ENCODE assay signal across 20 cellular contexts in genomic region chrX:48793935-48794334, GRCh38. TPM values are rescaled to one million over a fixed set of nuclear protein-coding genes. Genes with fewer than 3 reads are reported as not detected.
DNase-seq lines count a peak whose midpoint lies in the region; ATAC-seq and TF ChIP-seq lines count a peak whose summit lies in the region.
"Had no signal": no experiment of that assay in that cellular context is flagged by ENCODE, and none has a peak within 500 bp of the region (broad histone marks: within the 10 kb centered on the region; RNA-seq: fewer than 3 reads in every experiment).

No MANE protein-coding gene starts in this region.

- H3K27me3 Mint-ChIP-seq in stimulated activated naive CD8-positive, alpha-beta T cell treated with anti-CD3 and anti-CD28 coated beads, Interleukin-15, amount 100 ng/mL, for 72 hours, result no peaks in the 10 kb centered on the region
- H3K27me3 Mint-ChIP-seq: CD4-positive, alpha-beta T cell had no signal

- peak overlapping the region; percentile 19 for H2BK5ac ChIP-seq in trophoblast cell (ENCODE audit: low read depth, low read length, poor library complexity)

- POLR2A ChIA-PET in HEK293T (lab: Yijun Ruan, JAX), result no interaction called here

- H2AK5ac ChIP-seq in trophoblast cell (ENCODE audit: low read length), result no peak overlapping the region

- H3K4me3 Mint-ChIP-seq in stimulated activated naive CD8-positive, alpha-beta T cell treated with anti-CD3 and anti-CD28 coated beads, Interleukin-15, amount 100 ng/mL, for 72 hours, result no peak overlapping the region
- H3K4me3 Mint-ChIP-seq: CD4-positive, alpha-beta T cell; GM23338 had no signal

- peak overlapping the region; percentile 58 for H3K4ac ChIP-seq in trophoblast cell (ENCODE audit: low read depth, low read length)

- peak overlapping the region in 1 of 2 donors; percentile 77 for H3K27ac Mint-ChIP-seq in stimulated activated naive CD8-positive, alpha-beta T cell treated with anti-CD3 and anti-CD28 coated beads, Interleukin-15, amount 100 ng/mL, for 72 hours
- H3K27ac Mint-ChIP-seq: CD4-positive, alpha-beta T cell; GM23338 had no signal

- no peak overlapping the region for H3K27ac ChIP-seq in trophoblast cell (ENCODE audit: low read depth, low read length)
- H3K27ac ChIP-seq: 22Rv1, C4-2B had no signal

- H3K79me2 ChIP-seq in trophoblast cell (ENCODE audit: control insufficient read depth, insufficient read depth, low read length, poor library complexity), result peaks cover 2% of the 10 kb centered on the region

- H3K18ac ChIP-seq in trophoblast cell (ENCODE audit: low read length), result peak overlapping the region; percentile 27

- H3K4me3 ChIP-seq in trophoblast cell (ENCODE audit: low read depth, low read length), result no peak overlapping the region
- H3K4me3 ChIP-seq: A549, GM23338 had no signal

- H3K36me3 ChIP-seq in trophoblast cell (ENCODE audit: control insufficient read depth in 1 of 2, insufficient read depth in 2 of 2, low read length in 2 of 2), result no peaks in the 10 kb centered on the region

- no peaks in the 10 kb centered on the region for H3K9me3 ChIP-seq in trophoblast cell (ENCODE audit: insufficient read depth, low read depth, low read length)
- H3K9me3 ChIP-seq: A549 had no signal

- CTCF ChIA-PET in HEK293T (lab: Yijun Ruan, JAX), result no interaction called here

- no peaks in the 10 kb centered on the region for H3K27me3 ChIP-seq in trophoblast cell (ENCODE audit: insufficient read depth, low read length)

- H3K9ac ChIP-seq in trophoblast cell (ENCODE audit: low read length), result no peak overlapping the region

- H4K91ac ChIP-seq in trophoblast cell (ENCODE audit: low read depth, low read length), result peak overlapping the region; percentile 91

- H3K4me1 ChIP-seq in trophoblast cell (ENCODE audit: control insufficient read depth in 1 of 2, insufficient read depth in 2 of 2, low read length in 2 of 2), result peaks cover 19 to 21% of the 10 kb centered on the region in 2 experiments

- H3K23ac ChIP-seq in trophoblast cell (ENCODE audit: low read length), result no peak overlapping the region

- H2AFZ ChIP-seq in trophoblast cell (ENCODE audit: insufficient read depth, low read length, poor library complexity), result peak overlapping the region; percentile 45
- H2AFZ ChIP-seq: GM23338 had no signal

- H3K4me1 Mint-ChIP-seq in stimulated activated naive CD8-positive, alpha-beta T cell treated with anti-CD3 and anti-CD28 coated beads, Interleukin-15, amount 100 ng/mL, for 72 hours, result peaks cover 13% of the 10 kb centered on the region
- H3K4me1 Mint-ChIP-seq: GM23338 had no signal

- no peaks in the 10 kb centered on the region for H3K9me3 Mint-ChIP-seq in stimulated activated naive CD8-positive, alpha-beta T cell treated with anti-CD3 and anti-CD28 coated beads, Interleukin-15, amount 100 ng/mL, for 72 hours
- H3K9me3 Mint-ChIP-seq: CD4-positive, alpha-beta T cell; GM23338; IgD-negative memory B cell had no signal

- DNase-seq in stimulated activated naive CD8-positive, alpha-beta T cell treated with anti-CD3 and anti-CD28 coated beads, Interleukin-15, amount 100 ng/mL, for 72 hours, result no peak
- DNase-seq in stimulated activated naive CD8-positive, alpha-beta T cell treated with anti-CD3 and anti-CD28 coated beads, Interleukin-15, Interleukin-2, amounts not matched to agents 100 U/mL and 50 U/mL, for 24 hours, result no peak
- DNase-seq in trophoblast cell, result no peak
- DNase-seq in effector CD4-positive, alpha-beta T cell, result no peak
- DNase-seq in cardiac septum (ENCODE audit: low spot score), result no peak
- no peak for DNase-seq in HEK293T (ENCODE audit: extremely low spot score)
- DNase-seq: AML-193; CD4-positive, alpha-beta T cell; DMS79 treated with DMSO at 0.1 percent for 48 hours; GF-D8; HCEC 1CT; KG1 had no signal

- H3K4me2 ChIP-seq in trophoblast cell (ENCODE audit: low read length), result no peak overlapping the region
- H3K4me2 ChIP-seq: A549, GM23338 had no signal

- peaks cover 23% of the 10 kb centered on the region for H3K79me1 ChIP-seq in trophoblast cell (ENCODE audit: low read length)

- H2BK120ac ChIP-seq in trophoblast cell (ENCODE audit: insufficient read depth, low read length, poor library complexity), result peak overlapping the region; percentile 98

- H3K14ac ChIP-seq in trophoblast cell (ENCODE audit: low read length), result peak overlapping the region; percentile 44

- H4K8ac ChIP-seq in trophoblast cell (ENCODE audit: low read depth, low read length), result peak overlapping the region; percentile 62

- peak overlapping the region; percentile 88 for H2BK12ac ChIP-seq in trophoblast cell (ENCODE audit: low read length)

- peak; percentile 28 for ATAC-seq in stimulated activated naive CD8-positive, alpha-beta T cell treated with anti-CD3 and anti-CD28 coated beads, Interleukin-15, amount 100 ng/mL, for 72 hours
- ATAC-seq in stimulated activated naive CD8-positive, alpha-beta T cell treated with anti-CD3 and anti-CD28 coated beads, Interleukin-15, Interleukin-2, amounts not matched to agents 100 U/mL and 50 U/mL, for 24 hours, result no peak
- peak; percentile 14 for ATAC-seq in esophagus mucosa
- ATAC-seq: A549, GM23338, HepG2 had no signal

- WGBS in trophoblast cell (ENCODE audit: extremely low coverage, insufficient coverage, insufficient read length), result no CpG with 5 or more reads among the region's 4 CpGs

- intact Hi-C loops in cardiac septum (cut with DNase I), result no loop called here

- peak overlapping the region; percentile 36 for H4K12ac ChIP-seq in trophoblast cell (ENCODE audit: low read depth, low read length)

TF ChIP-seq in HEK293T, 16 proteins besides CTCF, POLR2A, EP300 and RAD21:
- TF ChIP-seq PKNOX1 (IDR thresholded peaks at IDR 0.05) (no peak), L3MBTL2 (conservative IDR thresholded peaks at IDR 0.05) (no peak), ZNF384 (IDR thresholded peaks at IDR 0.05) (no peak), TARDBP (IDR thresholded peaks at IDR 0.05) (no peak), LEF1 (IDR thresholded peaks at IDR 0.05; ENCODE audit: borderline replicate concordance) (no peak), BHLHE40 (IDR thresholded peaks at IDR 0.05; ENCODE audit: borderline replicate concordance) (no peak), HDGF (IDR thresholded peaks at IDR 0.05; ENCODE audit: borderline replicate concordance) (no peak), FOXK2 (IDR thresholded peaks at IDR 0.05) (no peak), CTBP1 (IDR thresholded peaks at IDR 0.05; ENCODE audit: borderline replicate concordance) (no peak), FOXA1 (IDR thresholded peaks at IDR 0.05) (no peak), FOXM1 (IDR thresholded peaks at IDR 0.05; ENCODE audit: borderline replicate concordance) (no peak), SP1 (IDR thresholded peaks at IDR 0.05) (no peak), NFRKB (IDR thresholded peaks at IDR 0.05) (no peak), ARNT (IDR thresholded peaks at IDR 0.05) (no peak), SUZ12 (IDR thresholded peaks at IDR 0.05) (no peak), ELF4 (IDR thresholded peaks at IDR 0.05) (no peak)

RNA-seq across cellular contexts. Expression of gene GATA1, which starts 7.5 kb away (rescaled TPM):
- total RNA-seq in esophagus mucosa (not detected), cardiac septum (not detected)
- not detected in 2 replicates for polyA plus RNA-seq in trophoblast cell (2013)
- total RNA-seq: CD4-positive, alpha-beta T cell; GM23338 had no signal
- polyA plus RNA-seq: A549, BJ, GM23338, HepG2, IgD-negative memory B cell had no signal

RNA-seq across cellular contexts. Expression of gene HDAC6, which starts 7.9 kb away (rescaled TPM):
- total RNA-seq in esophagus mucosa (46.5 TPM), cardiac septum (33.7 TPM)
- polyA plus RNA-seq in trophoblast cell (2013), result 92.3 and 95.1 TPM in 2 replicates

RNA-seq across cellular contexts. Expression of gene ERAS, which starts 32.4 kb away (rescaled TPM):
- total RNA-seq in esophagus mucosa, result not detected
- polyA plus RNA-seq in trophoblast cell (2013), result 0.06 and 0.07 TPM in 2 replicates
- total RNA-seq in cardiac septum, result not detected
- total RNA-seq: CD4-positive, alpha-beta T cell had no signal
- polyA plus RNA-seq: BJ, IgD-negative memory B cell had no signal

RNA-seq across cellular contexts. Expression of gene GLOD5, which starts 32.4 kb away (rescaled TPM):
- total RNA-seq in esophagus mucosa (0.52 TPM), cardiac septum (not detected)
- polyA plus RNA-seq in trophoblast cell (2013), result not detected in 2 replicates
- total RNA-seq: CD4-positive, alpha-beta T cell; GM23338 had no signal
- polyA plus RNA-seq: A549, BJ, GM23338, IgD-negative memory B cell had no signal

RNA-seq across cellular contexts. Expression of gene PCSK1N, which starts 41.5 kb away (rescaled TPM):
- total RNA-seq in esophagus mucosa (0.36 TPM), cardiac septum (4.1 TPM)
- polyA plus RNA-seq in trophoblast cell (2013), result 36.4 and 38.6 TPM in 2 replicates
- polyA plus RNA-seq: BJ had no signal
